In genomic region chr1:96522927-96523326, GRCh38 we compare ENCODE assay signal across 23 cellular contexts.
DNase-seq lines count a peak whose midpoint lies in the region; ATAC-seq and TF ChIP-seq lines count a peak whose summit lies in the region.
"Had no signal": no experiment of that assay in that cellular context is flagged by ENCODE, and none has a peak within 500 bp of the region (broad histone marks: within the 10 kb centered on the region; RNA-seq: fewer than 3 reads in every experiment).

No MANE protein-coding gene starts in this region.

- H3K9me3 ChIP-seq in HUES48 (ENCODE audit: control insufficient read depth, insufficient read depth, low read length) (peaks cover 6% of the 10 kb centered on the region), tibial nerve (peaks cover 0 to 1% (median 0%) of the 10 kb centered on the region in 4 donors)
- H3K9me3 ChIP-seq: ovary, SJSA1, transverse colon had no signal

- WGBS in tibial nerve, 2 donors = 81 to 95% methylated on average over 1 of the region's 1 CpG

- peak overlapping the region; percentile 16; the same call in 1 of the 2 replicates for H3K9ac ChIP-seq in HUES48 (ENCODE audit: low read depth, low read length)
- H3K9ac ChIP-seq: BLaER1 had no signal

- H3K27ac ChIP-seq in HUES48 (ENCODE audit: low read depth, low read length) (peak overlapping the region; percentile 90), tibial nerve (no peak overlapping the region)
- H3K27ac ChIP-seq: BLaER1, HL-60, lower lobe of right lung, ovary, SJSA1, transverse colon had no signal

- H3K36me3 ChIP-seq in HUES48 (ENCODE audit: control insufficient read depth, insufficient read depth, low read length) (no peaks in the 10 kb centered on the region), tibial nerve (no peaks in the 10 kb centered on the region)
- H3K36me3 ChIP-seq: BLaER1, lower lobe of right lung, ovary, SJSA1, transverse colon had no signal

- peaks cover 66% of the 10 kb centered on the region for H3K4me1 ChIP-seq in HUES48 (ENCODE audit: control insufficient read depth, insufficient read depth, low read length)
- H3K4me1 ChIP-seq in tibial nerve = peaks cover 0 to 26% (median 0%) of the 10 kb centered on the region in 4 donors
- H3K4me1 ChIP-seq: BLaER1, lower lobe of right lung had no signal

- H3K27me3 ChIP-seq in HUES48 (ENCODE audit: control insufficient read depth, insufficient read depth, low read length) (no peaks in the 10 kb centered on the region), tibial nerve (no peaks in the 10 kb centered on the region)
- H3K27me3 ChIP-seq: BLaER1, ovary, SJSA1, transverse colon had no signal

- no peak for TF ChIP-seq EP300 in tibial nerve (IDR thresholded peaks at IDR 0.05)

- DNase-seq in epithelial cell of proximal tubule (ENCODE audit: low read depth) (peak; percentile 52), renal cortical epithelial cell (ENCODE audit: low read depth) (peak; percentile 60), tibial nerve (ENCODE audit: low spot score in 2 of 2) (no peak), HT-29 (ENCODE audit: low spot score) (no peak), NOMO-1 (lab: John Stamatoyannopoulos, UW; ENCODE audit: unreplicated experiment in 2 of 2) (no peak)
- DNase-seq in stimulated activated CD4-positive, alpha-beta T cell treated with anti-CD3 and anti-CD28 coated beads, Interleukin-4, amount 100 ng/mL, for 24 hours = no peak
- DNase-seq: activated CD4-positive, alpha-beta T cell treated with anti-CD3 and anti-CD28 coated beads, Interleukin-2, amount 50 U/mL, for 4 hours; activated naive CD4-positive, alpha-beta T cell treated with anti-CD3 and anti-CD28 coated beads, Interleukin-2, amount 10 ng/mL, durations not matched to agents 7 days and 5 days; DMS79; lower lobe of right lung; natural killer cell; NCI-H1092 treated with DMSO at 0.1 percent for 48 hours; NCI-H187; NCI-H2171 treated with DMSO at 0.1 percent for 48 hours; NCI-H526 treated with DMSO at 0.1 percent for 48 hours; ovary; stimulated activated CD4-positive, alpha-beta T cell treated with anti-CD3 and anti-CD28 coated beads, Interleukin-2, amount 100 ng/mL, for 24 hours; transverse colon had no signal

- peak; percentile 55 for ATAC-seq in GM19438 (IDR thresholded peaks at IDR 0.05; ENCODE audit: low read depth, unreplicated experiment)
- ATAC-seq: lower lobe of right lung, natural killer cell had no signal

- TF ChIP-seq POLR2A in tibial nerve (IDR thresholded peaks at IDR 0.05) = no peak

- H3K4me3 ChIP-seq in HUES48 (ENCODE audit: low read depth, low read length) (peak overlapping the region; percentile 9; the same call in 1 of the 2 replicates), epithelial cell of proximal tubule (ENCODE audit: low read depth, low read length) (no peak overlapping the region), tibial nerve (no peak overlapping the region)
- H3K4me3 ChIP-seq: BLaER1, lower lobe of right lung, ovary, SJSA1, transverse colon had no signal

- no peak for TF ChIP-seq CTCF in epithelial cell of proximal tubule (conservative IDR thresholded peaks at IDR 0.05; ENCODE audit: low read depth, low read length)
- TF ChIP-seq CTCF in tibial nerve (IDR thresholded peaks at IDR 0.05) = no peak

Comparison
In these comparisons a context has a peak if more than half of its experiments do, and no peak if none do; other contexts are left out.
1. DNase-seq: peak in epithelial cell of proximal tubule (single experiment) and renal cortical epithelial cell (single experiment); none in tibial nerve (0 of 2), stimulated activated CD4-positive, alpha-beta T cell treated with anti-CD3 and anti-CD28 coated beads, Interleukin-4, amount 100 ng/mL, for 24 hours (single experiment), HT-29 (single experiment) and NOMO-1 (0 of 2).